In the genomic region with DNA sequence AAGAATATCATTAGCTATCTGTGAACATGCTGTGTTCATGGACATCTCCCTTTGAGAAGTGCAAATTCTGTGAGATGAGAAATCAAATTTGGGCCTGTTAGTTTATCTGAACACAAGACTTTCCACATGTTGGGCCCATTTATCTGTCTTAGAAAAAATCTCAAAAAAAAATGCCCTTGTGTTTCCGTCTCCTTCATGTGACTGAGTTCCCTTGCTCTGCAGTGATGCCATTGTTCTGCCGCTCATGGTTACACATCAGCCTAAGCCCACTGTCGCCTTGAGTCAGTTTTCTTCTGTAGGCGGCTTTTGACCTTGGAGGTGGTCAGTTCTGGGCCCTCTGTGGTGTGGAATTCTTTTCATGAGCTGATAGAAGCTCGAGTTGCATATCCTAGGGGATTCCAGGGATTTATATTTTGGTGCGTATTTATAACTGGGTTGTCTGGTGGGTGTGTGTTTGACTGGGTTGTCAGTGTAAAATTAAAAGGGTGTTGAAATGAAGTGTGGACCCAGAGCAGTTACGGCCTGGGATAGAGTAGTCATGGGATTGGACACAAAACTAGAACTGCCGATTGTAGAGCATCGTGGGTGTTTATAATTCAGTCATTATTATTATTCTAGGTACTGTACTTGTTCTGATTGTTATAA, we compare ENCODE assay signal across 14 cellular contexts.
A peak's percentile ranks its signal among the peaks of the same experiment; 100 is the strongest.
DNase-seq lines count a peak whose midpoint lies in the region; ATAC-seq and TF ChIP-seq lines count a peak whose summit lies in the region.
"Had no signal": no experiment of that assay in that cellular context is flagged by ENCODE, and none has a peak within 500 bp of the region (broad histone marks: within the 10 kb centered on the region; RNA-seq: fewer than 3 reads in every experiment).

No MANE protein-coding gene starts in this region.

- peaks cover 11% of the 10 kb centered on the region; the same call in 1 of the 2 replicates for H3F3A ChIP-seq in GM23248 (ENCODE audit: insufficient read depth)

- H3K27ac ChIP-seq in left ventricle myocardium inferior (replicated peaks) (peak overlapping the region; percentile 10), mesendoderm (ENCODE audit: low read depth, low read length) (no peak overlapping the region), tibial nerve (peak overlapping the region; percentile 3 to 84 (median 70)), GM23248 (no peak overlapping the region)

- H3K4ac ChIP-seq in mesendoderm (ENCODE audit: low read depth, low read length): peak overlapping the region; percentile 6

- intact Hi-C loops in left ventricle myocardium inferior (cut with micrococcal nuclease) (no loop called here), Right ventricle myocardium inferior (cut with DNase I) (loop anchor here (5.0 to 10.0 kb wide), 2 partner anchors 40 to 82 kb away; no protein-coding TSS in a partner anchor)

- H3K9me3 Mint-ChIP-seq in activated naive CD8-positive, alpha-beta T cell treated with anti-CD3 and anti-CD28 coated beads, Interleukin-2, amount 50 U/mL, for 24 hours: no peaks in the 10 kb centered on the region
- H3K9me3 Mint-ChIP-seq: IgD-negative memory B cell had no signal

- no peak for TF ChIP-seq POLR2A in tibial nerve (IDR thresholded peaks at IDR 0.05)

- no peak for TF ChIP-seq EP300 in tibial nerve (IDR thresholded peaks at IDR 0.05)

- TF ChIP-seq CTCF in left ventricle myocardium inferior (IDR thresholded peaks at IDR 0.05; ENCODE audit: borderline replicate concordance) (no peak), tibial nerve (IDR thresholded peaks at IDR 0.05) (no peak)

- H3K4me1 ChIP-seq in left ventricle myocardium inferior (peaks cover 90% of the 10 kb centered on the region), mesendoderm (ENCODE audit: control insufficient read depth, low read depth, low read length) (peaks cover 40% of the 10 kb centered on the region), tibial nerve (peaks cover 0 to 83% (median 26%) of the 10 kb centered on the region in 4 donors), GM23248 (ENCODE audit: insufficient read depth) (peaks cover 34% of the 10 kb centered on the region)

- peaks cover 18% of the 10 kb centered on the region for H3K79me1 ChIP-seq in mesendoderm (ENCODE audit: low read length)

- no peaks in the 10 kb centered on the region for H3K36me3 Mint-ChIP-seq in activated naive CD8-positive, alpha-beta T cell treated with anti-CD3 and anti-CD28 coated beads, Interleukin-2, amount 50 U/mL, for 24 hours (ENCODE audit: low read depth)

- H3K18ac ChIP-seq in mesendoderm (ENCODE audit: low read length): no peak overlapping the region

- H3K79me2 ChIP-seq in mesendoderm (ENCODE audit: control insufficient read depth, insufficient read depth, low read length): peaks cover 93% of the 10 kb centered on the region
- H3K79me2 ChIP-seq in GM23248 (ENCODE audit: insufficient read depth): peaks cover 100% of the 10 kb centered on the region

- H4K20me1 ChIP-seq in GM23248 (ENCODE audit: insufficient read depth): peaks cover 14% of the 10 kb centered on the region; the same call in 1 of the 2 replicates

- H3K9me2 ChIP-seq in GM23248 (ENCODE audit: insufficient read depth): no peaks in the 10 kb centered on the region

- DNase-seq in left ventricle myocardium inferior (no peak), Right ventricle myocardium inferior (ENCODE audit: missing footprints) (no peak), mesendoderm (no peak), tibial nerve (ENCODE audit: low spot score in 2 of 2) (no peak), GM23248 (no peak), GM19238 (ENCODE audit: insufficient read length, low spot score) (no peak)
- no peak for DNase-seq in activated naive CD8-positive, alpha-beta T cell treated with anti-CD3 and anti-CD28 coated beads, Interleukin-2, amount 50 U/mL, for 24 hours
- DNase-seq: activated CD4-positive, CD25-positive, alpha-beta regulatory T cell; NCI-H1436 treated with DMSO at 0.1 percent for 48 hours; NCI-H526 treated with DMSO at 0.1 percent for 48 hours; SHP77 had no signal

- H3K36me3 ChIP-seq in left ventricle myocardium inferior: no peaks in the 10 kb centered on the region
- no peaks in the 10 kb centered on the region for H3K36me3 ChIP-seq in mesendoderm (ENCODE audit: control insufficient read depth, insufficient read depth, low read length)
- H3K36me3 ChIP-seq in tibial nerve: no peaks in the 10 kb centered on the region
- H3K36me3 ChIP-seq in GM23248 (ENCODE audit: low read depth): no peaks in the 10 kb centered on the region

- no peak overlapping the region for H2AFZ ChIP-seq in GM23248

- H3K27ac Mint-ChIP-seq in activated naive CD8-positive, alpha-beta T cell treated with anti-CD3 and anti-CD28 coated beads, Interleukin-2, amount 50 U/mL, for 24 hours: peak overlapping the region; percentile 76

- H3K4me2 ChIP-seq in mesendoderm (ENCODE audit: low read length) (no peak overlapping the region), GM23248 (ENCODE audit: unreplicated experiment) (no peak overlapping the region)

- H3K9ac ChIP-seq in mesendoderm (ENCODE audit: low read length) (peak overlapping the region; percentile 3), GM23248 (no peak overlapping the region)

- no peak overlapping the region for H2BK5ac ChIP-seq in mesendoderm (ENCODE audit: low read length)

- WGBS in mesendoderm (ENCODE audit: extremely low coverage, insufficient coverage, low lambda C conversion rate): no CpG with 5 or more reads among the region's 9 CpGs
- WGBS in tibial nerve, 2 donors: 45 to 54% methylated on average over 9 of the region's 9 CpGs
- WGBS in GM23248 (ENCODE audit: low coverage in 1 of 2, low lambda C conversion rate in 2 of 2, missing lambda C conversion rate in 2 of 2), 2 experiments: 94 to 95% methylated on average over 9 of the region's 9 CpGs

- H4K8ac ChIP-seq in mesendoderm (ENCODE audit: low read depth, low read length): peak overlapping the region; percentile 76

- H3K4me1 Mint-ChIP-seq in activated naive CD8-positive, alpha-beta T cell treated with anti-CD3 and anti-CD28 coated beads, Interleukin-2, amount 50 U/mL, for 24 hours: peaks cover 91% of the 10 kb centered on the region

- H3K4me3 ChIP-seq in left ventricle myocardium inferior (no peak overlapping the region), mesendoderm (ENCODE audit: low read length) (no peak overlapping the region), tibial nerve (no peak overlapping the region), GM23248 (no peak overlapping the region)
- H3K4me3 ChIP-seq: skin epidermis had no signal

- peak overlapping the region; percentile 41 for H2BK15ac ChIP-seq in mesendoderm (replicated peaks; ENCODE audit: low read depth)

- H3K56ac ChIP-seq in mesendoderm (ENCODE audit: low read length): peak overlapping the region; percentile 69

- no peaks in the 10 kb centered on the region for H3K27me3 Mint-ChIP-seq in activated naive CD8-positive, alpha-beta T cell treated with anti-CD3 and anti-CD28 coated beads, Interleukin-2, amount 50 U/mL, for 24 hours
- H3K27me3 Mint-ChIP-seq: IgD-negative memory B cell had no signal

- in situ Hi-C loops in GM23248 (cut with MboI): no loop called here

- H3K9me3 ChIP-seq in left ventricle myocardium inferior (replicated peaks) (no peaks in the 10 kb centered on the region), tibial nerve (no peaks in the 10 kb centered on the region), GM23248 (ENCODE audit: low read depth) (no peaks in the 10 kb centered on the region)

- H3K23ac ChIP-seq in mesendoderm (ENCODE audit: low read length): no peak overlapping the region

- no peaks in the 10 kb centered on the region for H3K27me3 ChIP-seq in left ventricle myocardium inferior (ENCODE audit: low read depth)
- no peaks in the 10 kb centered on the region for H3K27me3 ChIP-seq in mesendoderm (ENCODE audit: insufficient read depth, low read length, poor library complexity)
- no peaks in the 10 kb centered on the region for H3K27me3 ChIP-seq in tibial nerve
- H3K27me3 ChIP-seq in GM23248 (replicated peaks; ENCODE audit: insufficient read depth): no peaks in the 10 kb centered on the region

- no peak overlapping the region for H3K4me3 Mint-ChIP-seq in activated naive CD8-positive, alpha-beta T cell treated with anti-CD3 and anti-CD28 coated beads, Interleukin-2, amount 50 U/mL, for 24 hours

- peak overlapping the region; percentile 8 for H2AK5ac ChIP-seq in mesendoderm (ENCODE audit: low read length)

- no peak for ATAC-seq in Right ventricle myocardium inferior
- ATAC-seq in activated naive CD8-positive, alpha-beta T cell treated with anti-CD3 and anti-CD28 coated beads, Interleukin-2, amount 50 U/mL, for 24 hours: no peak
- no peak for ATAC-seq in HG03439 (IDR thresholded peaks at IDR 0.05; ENCODE audit: unreplicated experiment)

- H4K5ac ChIP-seq in mesendoderm (ENCODE audit: low read length): no peak overlapping the region

- H2BK120ac ChIP-seq in mesendoderm (ENCODE audit: low read depth, low read length): peak overlapping the region; percentile 36

Comparison
In these comparisons a context has a peak if more than half of its experiments do, and no peak if none do; other contexts are left out.
1. H3K27ac ChIP-seq: peak in left ventricle myocardium inferior (single experiment) and tibial nerve (4 of 4); none in mesendoderm (single experiment) and GM23248 (single experiment).